Comparison of ENCODE assay signal across 1 cellular context in the genomic region with DNA sequence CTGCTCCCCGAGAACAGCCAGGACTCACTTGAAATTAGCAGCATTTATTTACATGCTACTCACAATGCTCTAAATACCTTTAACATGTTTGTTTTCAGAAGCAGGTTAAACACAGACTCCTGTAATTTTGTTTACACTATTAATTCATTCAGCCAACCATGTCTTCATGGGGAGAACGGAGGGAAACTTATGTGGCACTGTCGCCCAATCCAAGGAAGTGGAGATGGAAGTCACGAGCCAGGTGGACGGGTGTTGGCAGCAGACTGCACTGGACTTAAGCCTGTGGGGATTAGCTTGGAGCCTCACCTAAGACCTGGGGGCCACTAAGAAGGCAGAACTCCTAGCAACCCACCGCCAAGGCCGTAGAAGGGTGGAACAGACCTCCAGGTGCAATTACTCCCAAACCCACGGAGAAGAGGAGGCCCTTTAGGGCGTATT.
TF ChIP-seq lines count a peak whose summit lies in the region.

No MANE protein-coding gene starts in this region.

TF ChIP-seq in IMR-90, 13 proteins besides CTCF, POLR2A, EP300 and RAD21:
- TF ChIP-seq RCOR1 (IDR thresholded peaks at IDR 0.05; ENCODE audit: insufficient replicate concordance, low read length) = no peak
- TF ChIP-seq, protein P1, sequence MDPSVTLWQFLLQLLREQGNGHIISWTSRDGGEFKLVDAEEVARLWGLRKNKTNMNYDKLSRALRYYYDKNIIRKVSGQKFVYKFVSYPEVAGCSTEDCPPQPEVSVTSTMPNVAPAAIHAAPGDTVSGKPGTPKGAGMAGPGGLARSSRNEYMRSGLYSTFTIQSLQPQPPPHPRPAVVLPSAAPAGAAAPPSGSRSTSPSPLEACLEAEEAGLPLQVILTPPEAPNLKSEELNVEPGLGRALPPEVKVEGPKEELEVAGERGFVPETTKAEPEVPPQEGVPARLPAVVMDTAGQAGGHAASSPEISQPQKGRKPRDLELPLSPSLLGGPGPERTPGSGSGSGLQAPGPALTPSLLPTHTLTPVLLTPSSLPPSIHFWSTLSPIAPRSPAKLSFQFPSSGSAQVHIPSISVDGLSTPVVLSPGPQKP (IDR thresholded peaks at IDR 0.05; ENCODE audit: borderline replicate concordance, low read depth, low read length) = no peak
- no peak for TF ChIP-seq RFX5 (IDR thresholded peaks at IDR 0.05; ENCODE audit: low read depth, low read length)
- TF ChIP-seq, protein P2, sequence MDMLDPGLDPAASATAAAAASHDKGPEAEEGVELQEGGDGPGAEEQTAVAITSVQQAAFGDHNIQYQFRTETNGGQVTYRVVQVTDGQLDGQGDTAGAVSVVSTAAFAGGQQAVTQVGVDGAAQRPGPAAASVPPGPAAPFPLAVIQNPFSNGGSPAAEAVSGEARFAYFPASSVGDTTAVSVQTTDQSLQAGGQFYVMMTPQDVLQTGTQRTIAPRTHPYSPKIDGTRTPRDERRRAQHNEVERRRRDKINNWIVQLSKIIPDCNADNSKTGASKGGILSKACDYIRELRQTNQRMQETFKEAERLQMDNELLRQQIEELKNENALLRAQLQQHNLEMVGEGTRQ (IDR thresholded peaks at IDR 0.05; ENCODE audit: low read depth, low read length) = no peak
- no peak for TF ChIP-seq FOS (IDR thresholded peaks at IDR 0.05; ENCODE audit: low read depth, low read length)
- no peak for TF ChIP-seq CEBPB (IDR thresholded peaks at IDR 0.05; ENCODE audit: low read depth, low read length)
- no peak for TF ChIP-seq NFE2L2 (IDR thresholded peaks at IDR 0.05; ENCODE audit: low read depth, low read length)
- TF ChIP-seq MXI1 (IDR thresholded peaks at IDR 0.05; ENCODE audit: borderline replicate concordance, low read depth, low read length) = no peak
- TF ChIP-seq BHLHE40 (IDR thresholded peaks at IDR 0.05; ENCODE audit: low read depth, low read length) = no peak
